11 cellular contexts compared by ENCODE assay signal in genomic region chr12:101338087-101338486, GRCh38.
"Had no signal": no experiment of that assay in that cellular context is flagged by ENCODE, and none has a peak within 500 bp of the region (broad histone marks: within the 10 kb centered on the region; RNA-seq: fewer than 3 reads in every experiment).

No MANE protein-coding gene starts in this region.

- H3K4me2 ChIP-seq: GM23338 had no signal

- H3K4me3 ChIP-seq: GM23248, GM23338, HAP-1 had no signal

- ATAC-seq: GM23338, HCT116 had no signal

- FAIRE-seq: H1, H54 had no signal

- H3K9ac ChIP-seq: GM23248 had no signal

- H3K27ac ChIP-seq: GM23248 had no signal

- DNase-seq: GM23248, GOT3, H7, H9, HCEC 1CT, HFFc6 had no signal

- H2AFZ ChIP-seq: GM23248, GM23338 had no signal

- H3K9me3 ChIP-seq: HAP-1 had no signal
